ENCODE assay signal across 8 cellular contexts in the genomic region with DNA sequence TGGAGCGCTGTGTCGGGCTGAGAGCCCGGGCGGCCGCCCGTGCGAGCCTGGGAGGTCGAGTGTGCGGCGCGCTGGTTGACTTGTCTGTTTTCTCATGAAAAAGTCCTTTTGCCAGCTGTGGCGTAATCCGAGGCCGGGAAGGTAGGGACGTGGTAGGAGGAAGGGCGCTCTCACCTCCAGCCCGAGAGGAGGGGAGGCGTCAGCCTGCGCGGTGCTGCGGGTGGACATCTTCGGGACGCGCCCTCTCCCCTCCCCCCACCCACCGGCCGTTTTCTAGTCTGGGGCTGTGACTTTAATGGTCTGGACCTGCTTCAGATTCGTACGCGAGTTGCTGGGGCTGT. TPM values are rescaled to one million over a fixed set of nuclear protein-coding genes. Genes with fewer than 3 reads are reported as not detected.
A peak's percentile ranks its signal among the peaks of the same experiment; 100 is the strongest.
DNase-seq lines count a peak whose midpoint lies in the region; ATAC-seq and TF ChIP-seq lines count a peak whose summit lies in the region.

No MANE protein-coding gene starts in this region.

- no TSS peak for BruUV-seq in A673 (replicated peaks; lab: Mats Ljungman, UMichigan)

- H3K27ac ChIP-seq in A673 (ENCODE audit: low read depth, low read length, poor library complexity, severe bottlenecking) (peak overlapping the region; percentile 92), testis (peak overlapping the region; percentile 95 to 97)
- peak overlapping the region; percentile 93 for H3K27ac ChIP-seq in naive thymus-derived CD4-positive, alpha-beta T cell (ENCODE audit: low read depth, low read length)

- peaks cover 49% of the 10 kb centered on the region for H3K4me1 Mint-ChIP-seq in activated CD8-positive, alpha-beta T cell treated with anti-CD3 and anti-CD28 coated beads, Interleukin-2, amount 10 ng/mL, durations not matched to agents 7 days and 5 days (ENCODE audit: low read depth)
- peaks cover 35 to 77% (median 66%) of the 10 kb centered on the region in 7 donors for H3K4me1 Mint-ChIP-seq in naive thymus-derived CD4-positive, alpha-beta T cell

- TF ChIP-seq CTCF in A673 (conservative IDR thresholded peaks at IDR 0.05; ENCODE audit: low read depth, low read length) (0 out of 2 replicates have a peak, but pooled peaks have one; percentile 1), GM13977 (IDR thresholded peaks at IDR 0.05; ENCODE audit: extremely low read depth, insufficient read depth, missing control alignments) (no peak), testis (IDR thresholded peaks at IDR 0.05) (no peak)

- peak overlapping the region; percentile 92 for H3K4me3 Mint-ChIP-seq in activated CD8-positive, alpha-beta T cell treated with anti-CD3 and anti-CD28 coated beads, Interleukin-2, amount 10 ng/mL, durations not matched to agents 7 days and 5 days
- peak overlapping the region; percentile 91 to 99 (median 94) for H3K4me3 Mint-ChIP-seq in naive thymus-derived CD4-positive, alpha-beta T cell

- ATAC-seq in HG03066 (IDR thresholded peaks at IDR 0.05; ENCODE audit: low read depth, unreplicated experiment) (peak; percentile 13), esophagus mucosa (peak; percentile 56)
- peak; percentile 14 for ATAC-seq in activated CD8-positive, alpha-beta T cell treated with anti-CD3 and anti-CD28 coated beads, Interleukin-2, amount 10 ng/mL, durations not matched to agents 7 days and 5 days
- peak; percentile 2 for ATAC-seq in naive thymus-derived CD4-positive, alpha-beta T cell

- no peaks in the 10 kb centered on the region for H3K9me3 ChIP-seq in A673 (ENCODE audit: low read depth, low read length, poor library complexity, severe bottlenecking)
- H3K9me3 ChIP-seq in naive thymus-derived CD4-positive, alpha-beta T cell (ENCODE audit: control insufficient read depth in 2 of 3, low read length in 3 of 3), result no peaks in the 10 kb centered on the region
- H3K9me3 ChIP-seq in testis, result no peaks in the 10 kb centered on the region

- in situ Hi-C loops in GM13977 (cut with MboI; ENCODE audit: low pct_unique_long_range_greater_than_20kb, low sequenced_read_pairs, unreplicated experiment), result no loop called here

- no peaks in the 10 kb centered on the region for H3K27me3 ChIP-seq in A673 (replicated peaks; ENCODE audit: insufficient read depth, low read depth, low read length, poor library complexity)
- no peaks in the 10 kb centered on the region for H3K27me3 ChIP-seq in naive thymus-derived CD4-positive, alpha-beta T cell (ENCODE audit: control insufficient read depth in 2 of 2, insufficient read depth in 2 of 2, low read length in 2 of 2)
- no peaks in the 10 kb centered on the region for H3K27me3 ChIP-seq in testis

- DNase-seq in A673 (ENCODE audit: low spot score) (peak; percentile 53), GM13977 (ENCODE audit: low spot score) (peak; percentile 53), NCI-H2227 (lab: John Stamatoyannopoulos, UW; ENCODE audit: unreplicated experiment) (peak; percentile 65), testis (peak; percentile 49)
- peak; percentile 48 for DNase-seq in activated CD8-positive, alpha-beta T cell treated with anti-CD3 and anti-CD28 coated beads, Interleukin-2, amount 10 ng/mL, durations not matched to agents 7 days and 5 days
- peak in 2 of 9 donors; percentile 44 to 54 for DNase-seq in naive thymus-derived CD4-positive, alpha-beta T cell

- 0% methylated on average over 3 to 22 of the region's 29 CpGs for WGBS in testis, 2 donors

- H3K4me3 ChIP-seq in A673 (ENCODE audit: low read depth, low read length, poor library complexity, severe bottlenecking) (peak overlapping the region; percentile 84), testis (peak overlapping the region; percentile 88 to 89)
- peak overlapping the region; percentile 85 for H3K4me3 ChIP-seq in naive thymus-derived CD4-positive, alpha-beta T cell (ENCODE audit: low read length)

- peaks cover 4% of the 10 kb centered on the region for H3K36me3 ChIP-seq in A673 (ENCODE audit: insufficient read depth, low read length, poor library complexity, severe bottlenecking)
- peaks cover 0 to 7% (median 0%) of the 10 kb centered on the region in 3 experiments for H3K36me3 ChIP-seq in naive thymus-derived CD4-positive, alpha-beta T cell (ENCODE audit: control insufficient read depth in 2 of 3, insufficient read depth in 3 of 3, low read length in 3 of 3)
- no peaks in the 10 kb centered on the region for H3K36me3 ChIP-seq in testis (ENCODE audit: low read depth, missing control alignments)

- no peak for TF ChIP-seq POLR2A in testis (IDR thresholded peaks at IDR 0.05)

- H3K36me3 Mint-ChIP-seq in activated CD8-positive, alpha-beta T cell treated with anti-CD3 and anti-CD28 coated beads, Interleukin-2, amount 10 ng/mL, durations not matched to agents 7 days and 5 days (ENCODE audit: low read depth), result peaks cover 25% of the 10 kb centered on the region
- peaks cover 6 to 16% (median 14%) of the 10 kb centered on the region in 5 donors for H3K36me3 Mint-ChIP-seq in naive thymus-derived CD4-positive, alpha-beta T cell

- peaks cover 3% of the 10 kb centered on the region for H3K4me1 ChIP-seq in A673 (ENCODE audit: insufficient read depth, low read length, poor library complexity, severe bottlenecking)
- H3K4me1 ChIP-seq in naive thymus-derived CD4-positive, alpha-beta T cell (ENCODE audit: control insufficient read depth in 2 of 2, insufficient read depth in 2 of 2, low read length in 2 of 2), result peaks cover 20 to 25% of the 10 kb centered on the region in 2 donors
- peaks cover 14% of the 10 kb centered on the region for H3K4me1 ChIP-seq in testis

- no peaks in the 10 kb centered on the region for H3K9me3 Mint-ChIP-seq in activated CD8-positive, alpha-beta T cell treated with anti-CD3 and anti-CD28 coated beads, Interleukin-2, amount 10 ng/mL, durations not matched to agents 7 days and 5 days (ENCODE audit: insufficient read depth)
- H3K9me3 Mint-ChIP-seq in naive thymus-derived CD4-positive, alpha-beta T cell, result peaks cover 0 to 4% (median 0%) of the 10 kb centered on the region in 11 donors

- CTCF ChIA-PET in A673 (lab: Charles Lee), result interaction anchor here (1.3 to 1.9 kb wide), 2 partner anchors 110 to 152 kb away, joined by 3 to 7 read pairs; no protein-coding TSS in a partner anchor
- CTCF ChIA-PET in activated CD8-positive, alpha-beta T cell treated with anti-CD3 and anti-CD28 coated beads, Interleukin-2, amount 10 ng/mL, durations not matched to agents 7 days and 5 days (lab: Charles Lee), result interaction anchor here (0.6 to 5.3 kb wide), 11 partner anchors 11 to 557 kb away, joined by 3 to 57 read pairs (median 3); partner anchors contain the start of gene STAG1
- CTCF ChIA-PET in naive thymus-derived CD4-positive, alpha-beta T cell (lab: Charles Lee), result interaction anchor here (2.1 to 3.6 kb wide), 2 partner anchors 110 to 151 kb away, joined by 8 to 32 read pairs; partner anchors contain the start of gene STAG1

- no peaks in the 10 kb centered on the region for H3K27me3 Mint-ChIP-seq in activated CD8-positive, alpha-beta T cell treated with anti-CD3 and anti-CD28 coated beads, Interleukin-2, amount 10 ng/mL, durations not matched to agents 7 days and 5 days (ENCODE audit: low read depth)
- H3K27me3 Mint-ChIP-seq in naive thymus-derived CD4-positive, alpha-beta T cell, result no peaks in the 10 kb centered on the region

- POLR2A ChIA-PET in A673 (lab: Charles Lee; ENCODE audit: low non-redundant PET), result interaction anchor here (0.7 kb wide), 1 partner anchor 9 kb away, joined by 6 read pairs; no protein-coding TSS in a partner anchor
- POLR2A ChIA-PET in activated CD8-positive, alpha-beta T cell treated with anti-CD3 and anti-CD28 coated beads, Interleukin-2, amount 10 ng/mL, durations not matched to agents 7 days and 5 days (lab: Charles Lee), result interaction anchor here (0.7 to 4.8 kb wide), 16 partner anchors 11 to 666 kb away, joined by 3 to 68 read pairs (median 5); partner anchors contain the start of genes MSL2, SLC35G2 and STAG1
- POLR2A ChIA-PET in naive thymus-derived CD4-positive, alpha-beta T cell (lab: Charles Lee), result interaction anchor here (0.6 to 6.4 kb wide), 12 partner anchors 12 to 667 kb away, joined by 3 to 117 read pairs (median 10); partner anchors contain the start of genes MSL2 and STAG1

- H3K27ac Mint-ChIP-seq in activated CD8-positive, alpha-beta T cell treated with anti-CD3 and anti-CD28 coated beads, Interleukin-2, amount 10 ng/mL, durations not matched to agents 7 days and 5 days, result peak overlapping the region; percentile 96
- H3K27ac Mint-ChIP-seq in naive thymus-derived CD4-positive, alpha-beta T cell, result peak overlapping the region; percentile 93 to 99 (median 97)

- intact Hi-C loops in A673 (cut with micrococcal nuclease; ENCODE audit: unreplicated experiment) (loop anchor here (2.0 to 5.0 kb wide), 3 partner anchors 75 to 152 kb away; partner anchors contain the start of gene STAG1), testis (cut with DNase I; ENCODE audit: low total_unique reads) (no loop called here)
- intact Hi-C loops in naive thymus-derived CD4-positive, alpha-beta T cell (cut with micrococcal nuclease), result loop anchor here (1.0 to 10.0 kb wide), 17 partner anchors 23 to 787 kb away; partner anchors contain the start of genes MSL2 (in 2 of the 2), PCCB (in 2 of the 2) and STAG1 (in 2 of the 2)

RNA-seq across cellular contexts. Expression of gene NCK1, which starts 0.6 kb away (rescaled TPM):
- total RNA-seq in A673 (2021), result 43.7 and 50.2 TPM in 2 replicates
- total RNA-seq in activated CD8-positive, alpha-beta T cell treated with anti-CD3 and anti-CD28 coated beads, Interleukin-2, amount 10 ng/mL, durations not matched to agents 7 days and 5 days, result 10 to 100 TPM; 36.3 to 39.1 TPM
- total RNA-seq in esophagus mucosa, result 61.9 TPM
- 10 to 100 TPM; 41.1 to 59.6 (median 47.3) TPM for total RNA-seq in naive thymus-derived CD4-positive, alpha-beta T cell
- 10 to 100 TPM; 39.1 to 51.4 TPM for polyA plus RNA-seq in naive thymus-derived CD4-positive, alpha-beta T cell
- total RNA-seq in testis, result 10 to 100 TPM; 42.7 to 45.0 TPM
- polyA plus RNA-seq in testis (ENCODE audit: insufficient read depth, low read depth, low replicate concordance), result 31.1 TPM

RNA-seq across cellular contexts. Expression of gene SLC35G2, which starts 43.7 kb away (rescaled TPM):
- total RNA-seq in A673 (2021), result 25.0 and 26.4 TPM in 2 replicates
- under 1 TPM in 1 of 2 experiments, not detected in 1; 0.16 TPM for total RNA-seq in activated CD8-positive, alpha-beta T cell treated with anti-CD3 and anti-CD28 coated beads, Interleukin-2, amount 10 ng/mL, durations not matched to agents 7 days and 5 days
- 1.0 TPM for total RNA-seq in esophagus mucosa
- total RNA-seq in naive thymus-derived CD4-positive, alpha-beta T cell, result under 1 TPM in 1 of 5 experiments, not detected in 4; 0.60 TPM
- under 1 TPM in 1 of 2 donors, not detected in 1; 0.10 TPM for polyA plus RNA-seq in naive thymus-derived CD4-positive, alpha-beta T cell
- total RNA-seq in testis, result 10 to 100 TPM; 21.1 to 22.1 TPM
- 22.4 TPM for polyA plus RNA-seq in testis (ENCODE audit: insufficient read depth, low read depth, low replicate concordance)

Comparison
In these comparisons a context has a peak if more than half of its experiments do, and no peak if none do; other contexts are left out.
1. ATAC-seq: peak in every context shown above with its lines; median percentile 56 in esophagus mucosa; 14 in activated CD8-positive, alpha-beta T cell treated with anti-CD3 and anti-CD28 coated beads, Interleukin-2, amount 10 ng/mL, durations not matched to agents 7 days and 5 days; 13 in HG03066; 2 in naive thymus-derived CD4-positive, alpha-beta T cell.
2. RNA of gene SLC35G2, which starts 43.7 kb away (total RNA-seq): 25.0 to 26.4 TPM in A673 and 21.1 to 22.1 TPM in testis; 1.0 TPM in esophagus mucosa (single experiment), 0.16 TPM in activated CD8-positive, alpha-beta T cell treated with anti-CD3 and anti-CD28 coated beads, Interleukin-2, amount 10 ng/mL, durations not matched to agents 7 days and 5 days and 0.60 TPM in naive thymus-derived CD4-positive, alpha-beta T cell; every median in the first group is over 10 times any median in the second.
3. Peak in every context shown above with its lines, with median percentiles within 50 percentile points of each other: H3K27ac ChIP-seq and H3K4me3 ChIP-seq.